9 cellular contexts compared by ENCODE assay signal in the genomic region with DNA sequence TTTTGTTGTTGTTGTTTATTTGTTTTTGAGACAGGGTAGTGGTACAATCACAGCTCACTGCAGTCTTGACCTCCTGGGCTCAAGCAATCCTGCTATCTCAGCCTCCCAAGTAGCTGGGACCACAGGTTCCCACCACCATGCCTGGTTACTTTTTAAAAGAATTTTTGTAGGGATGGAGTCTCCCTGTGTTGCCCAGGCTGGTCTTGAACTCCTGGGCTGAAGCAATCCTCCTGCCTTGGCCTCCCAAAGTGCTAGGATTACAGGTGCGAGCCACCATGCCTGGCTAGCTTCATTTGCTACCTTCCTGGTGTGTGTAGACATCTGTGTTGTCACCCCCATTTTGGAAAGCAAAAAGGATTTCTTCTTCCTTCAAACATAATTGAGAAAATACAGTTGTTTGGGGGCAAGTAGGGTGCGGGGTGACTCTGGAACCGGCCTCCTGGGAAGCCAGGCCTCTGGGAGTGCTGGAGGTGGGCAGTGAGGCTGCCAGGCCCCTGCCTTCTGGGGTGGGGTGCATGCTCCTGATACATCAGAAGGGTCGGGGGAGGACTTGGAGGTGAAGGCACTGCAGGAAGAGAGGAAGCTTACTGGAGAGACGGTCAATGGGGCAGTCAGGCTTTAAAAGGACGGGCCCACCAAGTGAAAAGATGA. TPM values are rescaled to one million over a fixed set of nuclear protein-coding genes. Genes with fewer than 3 reads are reported as not detected.
DNase-seq lines count a peak whose midpoint lies in the region; ATAC-seq, FAIRE-seq and TF ChIP-seq lines count a peak whose summit lies in the region.
"Had no signal": no experiment of that assay in that cellular context is flagged by ENCODE, and none has a peak within 500 bp of the region (broad histone marks: within the 10 kb centered on the region; RNA-seq: fewer than 3 reads in every experiment).

No MANE protein-coding gene starts in this region.

- H3K4me3 ChIP-seq in AG04450 (ENCODE audit: low read depth, low read length): no peak overlapping the region
- no peak overlapping the region for H3K4me3 ChIP-seq in effector memory CD4-positive, alpha-beta T cell (ENCODE audit: insufficient read depth, low read depth, low read length, poor library complexity, severe bottlenecking)

- H3K36me3 Mint-ChIP-seq in nephron (ENCODE audit: low read depth): peaks cover 17% of the 10 kb centered on the region

- POLR2A ChIA-PET in AG04450 (lab: Yijun Ruan, JAX): no interaction called here

- no peak for ATAC-seq in HG02623 (IDR thresholded peaks at IDR 0.05; ENCODE audit: unreplicated experiment)
- ATAC-seq in HG02973 (IDR thresholded peaks at IDR 0.05; ENCODE audit: unreplicated experiment): no peak

- peak overlapping the region; percentile 93 to 96 (median 96) for H3K27ac Mint-ChIP-seq in nephron

- peaks cover 47% of the 10 kb centered on the region for H3K4me1 ChIP-seq in effector memory CD4-positive, alpha-beta T cell (ENCODE audit: control insufficient read depth, insufficient read depth, low read length, poor library complexity, severe bottlenecking)

- H3K9me3 Mint-ChIP-seq in nephron: no peaks in the 10 kb centered on the region

- DNase-seq in AG04450 (ENCODE audit: low read depth, low spot score): no peak
- DNase-seq in GM18507 (ENCODE audit: extremely low spot score, insufficient read length, low read depth): no peak
- DNase-seq in effector memory CD4-positive, alpha-beta T cell: no peak
- DNase-seq in RPMI8226: no peak
- DNase-seq in DMS53 treated with DMSO at 0.1 percent for 48 hours (lab: John Stamatoyannopoulos, UW; ENCODE audit: unreplicated experiment): no peak
- DNase-seq: NCI-H146 had no signal

- peak overlapping the region; percentile 70 for H3K27ac ChIP-seq in AG04450 (ENCODE audit: low read depth, low read length)
- peak overlapping the region; percentile 43 for H3K27ac ChIP-seq in effector memory CD4-positive, alpha-beta T cell (ENCODE audit: insufficient read depth, low read length, poor library complexity, severe bottlenecking)

- H3K4me1 Mint-ChIP-seq in nephron: peaks cover 47% of the 10 kb centered on the region

- H3K27me3 Mint-ChIP-seq in nephron (ENCODE audit: low read depth): peaks cover 4% of the 10 kb centered on the region

- CTCF ChIA-PET in AG04450 (lab: Charles Lee): interaction anchor here (1.1 kb wide), 1 partner anchor 16 kb away, joined by 4 read pairs; no protein-coding TSS in a partner anchor

- no peaks in the 10 kb centered on the region for H3K36me3 ChIP-seq in effector memory CD4-positive, alpha-beta T cell (ENCODE audit: control insufficient read depth, insufficient read depth, low read length)

- H3K4me3 Mint-ChIP-seq in nephron: no peak overlapping the region

- no peaks in the 10 kb centered on the region for H3K27me3 ChIP-seq in AG04450 (ENCODE audit: control insufficient read depth, insufficient read depth, low read length)
- no peaks in the 10 kb centered on the region for H3K27me3 ChIP-seq in effector memory CD4-positive, alpha-beta T cell (replicated peaks; ENCODE audit: control insufficient read depth, insufficient read depth, low read length, poor library complexity, severe bottlenecking)

- peak; percentile 9 for FAIRE-seq in GM18507 (lab: Jason Lieb, UNC)

- TF ChIP-seq CTCF in AG04450 (IDR thresholded peaks at IDR 0.05; ENCODE audit: low read depth, low read length): no peak
- no peak for TF ChIP-seq CTCF in nephron (IDR thresholded peaks at IDR 0.05; ENCODE audit: unreplicated experiment in 3 of 3)

- H3K9me3 ChIP-seq in AG04450 (ENCODE audit: control insufficient read depth, insufficient read depth, low read length): no peaks in the 10 kb centered on the region; the same call in 1 of the 2 replicates
- no peaks in the 10 kb centered on the region for H3K9me3 ChIP-seq in effector memory CD4-positive, alpha-beta T cell (ENCODE audit: control insufficient read depth, low read length)

RNA-seq across cellular contexts. Expression of a gene that starts 28.4 kb away (rescaled TPM):
- polyA plus RNA-seq in AG04450 (2011; rRNA removed): 38.1 and 40.8 TPM in 2 replicates
- polyA minus RNA-seq in AG04450 (2011; rRNA and poly(A)+ RNA removed): 63.6 and 78.2 TPM in 2 replicates
